In the genomic region with DNA sequence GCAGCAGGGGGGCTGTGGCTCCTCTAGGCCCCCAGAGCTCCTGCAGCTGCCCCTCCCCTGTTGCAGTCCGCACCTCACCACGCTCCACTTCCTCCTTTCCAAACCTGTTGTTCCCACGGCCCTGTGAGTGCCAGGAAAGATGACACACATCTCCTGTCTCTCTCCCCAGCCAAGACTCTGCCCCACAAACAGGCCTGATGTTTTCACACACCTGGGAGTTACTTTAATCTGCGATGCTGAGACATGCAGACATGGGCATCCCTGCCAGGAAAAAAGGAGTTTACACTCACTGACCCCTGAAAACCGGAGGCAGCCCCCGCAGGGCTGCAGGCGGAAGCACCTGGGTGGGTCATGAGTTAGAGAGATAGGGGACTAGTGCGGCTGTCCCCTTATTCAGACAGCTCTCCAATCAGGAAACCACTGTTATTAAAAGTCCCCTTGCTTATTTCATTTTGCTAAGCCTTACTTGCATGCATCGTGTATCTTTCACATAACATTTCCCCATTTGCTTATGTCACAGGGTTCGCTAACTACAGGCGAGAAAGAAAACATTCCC, we compare ENCODE assay signal across 33 cellular contexts.
DNase-seq lines count a peak whose midpoint lies in the region; ATAC-seq, FAIRE-seq and TF ChIP-seq lines count a peak whose summit lies in the region.
"Had no signal": no experiment of that assay in that cellular context is flagged by ENCODE, and none has a peak within 500 bp of the region (broad histone marks: within the 10 kb centered on the region; RNA-seq: fewer than 3 reads in every experiment).

No MANE protein-coding gene starts in this region.

- TF ChIP-seq CTCF in epithelial cell of esophagus (IDR thresholded peaks at IDR 0.05; ENCODE audit: insufficient read depth, low read depth, low read length, missing control alignments) (no peak), neural progenitor cell (IDR thresholded peaks at IDR 0.05) (no peak)

- peak overlapping the region; percentile 54; the same call in 1 of the 2 replicates for H3K9ac ChIP-seq in BLaER1
- H3K9ac ChIP-seq in neural progenitor cell = no peak overlapping the region

- H3F3A ChIP-seq in neural progenitor cell (ENCODE audit: low read depth) = no peaks in the 10 kb centered on the region

- peaks cover 18% of the 10 kb centered on the region for H3K4me1 Mint-ChIP-seq in neural progenitor cell

- H3K4me2 ChIP-seq in BLaER1 = peak overlapping the region; percentile 85
- no peak overlapping the region for H3K4me2 ChIP-seq in neural progenitor cell
- H3K4me2 ChIP-seq: A549, PC-9, smooth muscle cell had no signal

- no peak for FAIRE-seq in GM12892 (lab: Jason Lieb, UNC)
- FAIRE-seq: A549, G401.6, GM18507 had no signal

- no peaks in the 10 kb centered on the region for H3K79me2 ChIP-seq in neural progenitor cell (ENCODE audit: low read depth)

- H2AFZ ChIP-seq in neural progenitor cell (replicated peaks) = no peak overlapping the region
- H2AFZ ChIP-seq: PC-9 had no signal

- ATAC-seq in left lobe of liver = no peak
- ATAC-seq: A549, HCT116 had no signal

- H3K4me3 Mint-ChIP-seq in neural progenitor cell = no peak overlapping the region
- H3K4me3 Mint-ChIP-seq: activated naive CD4-positive, alpha-beta T cell treated with anti-CD3 and anti-CD28 coated beads for 36 hours; brain; T-helper 2 cell treated with Interferon-gamma antibody and Interleukin-4, amounts not matched to agents 5 μg/mL and 100 μg/mL, for 36 hours had no signal

- H3K27ac Mint-ChIP-seq in neural progenitor cell = peak overlapping the region; percentile 67
- H3K27ac Mint-ChIP-seq: activated naive CD4-positive, alpha-beta T cell treated with anti-CD3 and anti-CD28 coated beads for 36 hours; brain; T-helper 2 cell treated with Interferon-gamma antibody and Interleukin-4, amounts not matched to agents 5 μg/mL and 100 μg/mL, for 36 hours had no signal

- H3K36me3 Mint-ChIP-seq in neural progenitor cell = no peaks in the 10 kb centered on the region

- H3K4me1 ChIP-seq in BLaER1 = peaks cover 96% of the 10 kb centered on the region
- no peaks in the 10 kb centered on the region for H3K4me1 ChIP-seq in neural progenitor cell
- H3K4me1 ChIP-seq: adrenal gland had no signal

- no peaks in the 10 kb centered on the region for H3K27me3 ChIP-seq in BLaER1
- H3K27me3 ChIP-seq in neural progenitor cell = no peaks in the 10 kb centered on the region
- H3K27me3 ChIP-seq: adrenal gland had no signal

- peaks cover 6% of the 10 kb centered on the region for H3K27me3 Mint-ChIP-seq in neural progenitor cell (ENCODE audit: insufficient read depth, low read depth)

- H3K9me3 ChIP-seq in BLaER1 = no peaks in the 10 kb centered on the region
- H3K9me3 ChIP-seq in neural progenitor cell (ENCODE audit: low read depth) = no peaks in the 10 kb centered on the region
- H3K9me3 ChIP-seq: A549, adrenal gland had no signal

- peak overlapping the region; percentile 81 for H3K27ac ChIP-seq in BLaER1
- H3K27ac ChIP-seq in neural progenitor cell = no peak overlapping the region
- H3K27ac ChIP-seq: adrenal gland, PC-9 had no signal

- H3K4me3 ChIP-seq in BLaER1 (peak overlapping the region; percentile 35; the same call in 1 of the 2 replicates), epithelial cell of esophagus (ENCODE audit: low read length) (no peak overlapping the region), neural progenitor cell (no peak overlapping the region)
- H3K4me3 ChIP-seq: A549, adrenal gland, PC-9, smooth muscle cell had no signal

- H3K36me3 ChIP-seq in BLaER1 (no peaks in the 10 kb centered on the region), neural progenitor cell (no peaks in the 10 kb centered on the region)
- H3K36me3 ChIP-seq: adrenal gland had no signal

- no peak for TF ChIP-seq POLR2A in GM12892 (IDR thresholded peaks at IDR 0.05; ENCODE audit: low read depth, low read length)

- peaks cover 7% of the 10 kb centered on the region for H3K9me3 Mint-ChIP-seq in neural progenitor cell
- H3K9me3 Mint-ChIP-seq: activated naive CD4-positive, alpha-beta T cell treated with anti-CD3 and anti-CD28 coated beads for 36 hours had no signal

- H4K20me1 ChIP-seq in BLaER1 = no peaks in the 10 kb centered on the region
- no peaks in the 10 kb centered on the region for H4K20me1 ChIP-seq in neural progenitor cell (ENCODE audit: low read depth)

- peak; percentile 55 for DNase-seq in NAMALWA (ENCODE audit: low spot score)
- peak; percentile 29 for DNase-seq in epithelial cell of esophagus (ENCODE audit: low read depth)
- DNase-seq in neural progenitor cell (ENCODE audit: low spot score) = no peak
- DNase-seq in left lobe of liver (ENCODE audit: low spot score) = no peak
- DNase-seq in GM12892 (ENCODE audit: insufficient read length) = no peak
- DNase-seq in CD1c-positive myeloid dendritic cell (ENCODE audit: extremely low spot score) = no peak
- DNase-seq in LoVo (ENCODE audit: low spot score) = no peak
- DNase-seq: activated CD4-positive, alpha-beta T cell treated with anti-CD3 and anti-CD28 coated beads for 4 hours; activated naive CD4-positive, alpha-beta T cell treated with anti-CD3 and anti-CD28 coated beads for 36 hours; activated T-cell treated with anti-CD3 and anti-CD28 coated beads, Interleukin-2, amount 50 U/mL, for 48 hours; adrenal gland; AML-193; DMS53; effector CD8-positive, alpha-beta T cell; foreskin fibroblast; head of caudate nucleus; mesenchymal stem cell; NCI-H1694; NK-92 treated with Interleukin-12 subunit alpha and Interleukin-12 subunit beta, amount 100 ng/mL, for 24 hours; occipital lobe; PC-9; SHP77; stimulated activated CD4-positive, alpha-beta T cell treated with anti-CD3 and anti-CD28 coated beads, Interleukin-1b, Interleukin-23, amount 100 ng/mL, for 48 hours; stimulated activated CD8-positive, alpha-beta memory T cell treated with anti-CD3 and anti-CD28 coated beads, Interleukin-4, amount 100 ng/mL, for 48 hours; trophoblast cell had no signal

Comparison
In these comparisons a context has a peak if more than half of its experiments do, and no peak if none do; other contexts are left out.
1. DNase-seq: peak in NAMALWA (single experiment) and epithelial cell of esophagus (single experiment); none in neural progenitor cell (single experiment), left lobe of liver (single experiment), GM12892 (single experiment), CD1c-positive myeloid dendritic cell (single experiment) and LoVo (single experiment).